In genomic region chr1:102733491-102734236, GRCh38 we compare ENCODE assay signal across 33 cellular contexts.
"Had no signal": no experiment of that assay in that cellular context is flagged by ENCODE, and none has a peak within 500 bp of the region (broad histone marks: within the 10 kb centered on the region; RNA-seq: fewer than 3 reads in every experiment).

No MANE protein-coding gene starts in this region.

- H3K9me3 ChIP-seq: SJSA1, SK-N-SH had no signal

- H3K4me1 ChIP-seq: SJSA1 had no signal

- H3K27ac ChIP-seq: cardiac muscle cell, SJSA1, VCaP had no signal

- H3K27ac Mint-ChIP-seq: activated B cell treated with CpG ODN at 0.5 μM for 24 hours; activated CD8-positive, alpha-beta T cell treated with anti-CD3 and anti-CD28 coated beads for 36 hours; activated naive CD4-positive, alpha-beta T cell treated with anti-CD3 and anti-CD28 coated beads, Interleukin-2, amount 50 U/mL, for 72 hours; activated naive CD8-positive, alpha-beta T cell treated with anti-CD3 and anti-CD28 coated beads, Interleukin-2, amount 50 U/mL, for 24 hours; activated T-cell treated with anti-CD3 and anti-CD28 coated beads, Interleukin-2, amount 50 U/mL, for 72 hours; activated T-helper 2 cell treated with anti-CD3 and anti-CD28 coated beads, Interferon-gamma antibody, Interleukin-2, Interleukin-4, amounts not matched to agents 10 μg/mL and 5 μg/mL and 100 μg/mL, durations not matched to agents 14 hours and 24 hours and 36 hours had no signal

- DNase-seq: activated B cell treated with CpG ODN at 0.5 μM for 24 hours; activated CD4-positive, alpha-beta T cell treated with anti-CD3 and anti-CD28 coated beads for 48 hours; activated CD4-positive, CD25-positive, alpha-beta regulatory T cell treated with anti-CD3 and anti-CD28 coated beads, Interleukin-2, amount 50 U/mL, for 72 hours; activated CD8-positive, alpha-beta T cell treated with anti-CD3 and anti-CD28 coated beads for 36 hours; activated gamma-delta T cell; activated naive CD4-positive, alpha-beta T cell treated with Interleukin-2 at 50 U/mL for 16 hours; activated naive CD8-positive, alpha-beta T cell treated with anti-CD3 and anti-CD28 coated beads, Interleukin-2, amount 50 U/mL, for 24 hours; activated T-cell treated with anti-CD3 and anti-CD28 coated beads, Interleukin-2, amount 50 U/mL, for 1 hour; activated T-cell treated with anti-CD3 and anti-CD28 coated beads, Interleukin-2, amount 50 U/mL, for 72 hours; amniotic stem cell; aorta; Karpas-422; KBM-7; NCI-H1048; NCI-H1105 treated with DMSO at 0.1 percent for 48 hours; NCI-H1436; NCI-H1694; NCI-H1930; NCI-H2081 treated with DMSO at 0.1 percent for 48 hours; NCI-H345; NCI-H524 treated with DMSO at 0.1 percent for 48 hours; SHP77; SK-N-SH; SW 1271; T-helper 1 cell; T-helper 2 cell; T-helper 9 cell had no signal

- H3K4me3 ChIP-seq: cardiac muscle cell, SJSA1 had no signal

- H3K4me1 Mint-ChIP-seq: activated B cell treated with CpG ODN at 0.5 μM for 24 hours; activated naive CD8-positive, alpha-beta T cell treated with anti-CD3 and anti-CD28 coated beads, Interleukin-2, amount 50 U/mL, for 24 hours; central memory CD8-positive, alpha-beta T cell had no signal

- H3K27me3 Mint-ChIP-seq: activated B cell treated with CpG ODN at 0.5 μM for 24 hours; activated CD8-positive, alpha-beta T cell treated with anti-CD3 and anti-CD28 coated beads for 36 hours; activated naive CD8-positive, alpha-beta T cell treated with anti-CD3 and anti-CD28 coated beads, Interleukin-2, amount 50 U/mL, for 24 hours; central memory CD8-positive, alpha-beta T cell had no signal

- H3K36me3 Mint-ChIP-seq: activated naive CD4-positive, alpha-beta T cell treated with anti-CD3 and anti-CD28 coated beads, Interleukin-2, amount 50 U/mL, for 72 hours had no signal

- H3K9me3 Mint-ChIP-seq: activated B cell treated with CpG ODN at 0.5 μM for 24 hours; activated CD8-positive, alpha-beta T cell treated with anti-CD3 and anti-CD28 coated beads for 36 hours; activated naive CD8-positive, alpha-beta T cell treated with anti-CD3 and anti-CD28 coated beads, Interleukin-2, amount 50 U/mL, for 24 hours; activated T-cell treated with anti-CD3 and anti-CD28 coated beads, Interleukin-2, amount 50 U/mL, for 72 hours; activated T-helper 2 cell treated with anti-CD3 and anti-CD28 coated beads, Interferon-gamma antibody, Interleukin-2, Interleukin-4, amounts not matched to agents 10 μg/mL and 5 μg/mL and 100 μg/mL, durations not matched to agents 14 hours and 24 hours and 36 hours had no signal

- H3K4me3 Mint-ChIP-seq: activated B cell treated with CpG ODN at 0.5 μM for 24 hours; activated CD8-positive, alpha-beta T cell treated with anti-CD3 and anti-CD28 coated beads for 36 hours; activated naive CD8-positive, alpha-beta T cell treated with anti-CD3 and anti-CD28 coated beads, Interleukin-2, amount 50 U/mL, for 24 hours; activated T-cell treated with anti-CD3 and anti-CD28 coated beads, Interleukin-2, amount 50 U/mL, for 72 hours; central memory CD8-positive, alpha-beta T cell had no signal

- H3K36me3 ChIP-seq: cardiac muscle cell, SJSA1 had no signal
